Comparison of ENCODE assay signal across 1 cellular context in the genomic region with DNA sequence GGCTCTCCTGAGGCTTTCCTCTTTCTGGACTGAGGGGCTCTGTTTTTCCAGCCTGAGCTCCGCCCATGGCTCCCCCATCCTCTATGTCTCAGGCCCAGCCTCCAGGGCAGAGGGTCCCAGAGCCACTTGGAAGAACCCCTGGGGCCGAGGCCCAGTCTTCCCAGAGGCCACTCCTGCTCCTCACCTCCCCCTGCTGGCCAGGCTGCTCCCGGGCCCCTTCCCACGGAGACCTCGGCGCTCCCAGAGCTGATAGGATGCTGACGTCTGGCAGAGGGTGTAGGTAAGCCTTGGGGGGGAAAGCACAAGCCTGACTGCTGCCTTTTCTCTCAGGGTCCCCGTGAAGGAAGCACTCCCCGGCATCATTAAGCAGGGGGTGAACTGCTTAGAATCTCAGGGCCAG.
A peak's percentile ranks its signal among the peaks of the same experiment; 100 is the strongest.
TF ChIP-seq lines count a peak whose summit lies in the region.

No MANE protein-coding gene starts in this region.

TF ChIP-seq in HepG2, 621 proteins besides CTCF, POLR2A, EP300 and RAD21:
- TF ChIP-seq JUND (CRISPR knock-in tag; IDR thresholded peaks at IDR 0.05) (no peak), KDM2A (CRISPR knock-in tag; IDR thresholded peaks at IDR 0.05; ENCODE audit: borderline replicate concordance, low read depth) (peak; percentile 48; the same call in 1 of the 2 replicates), STAG1 (CRISPR knock-in tag; IDR thresholded peaks at IDR 0.05) (peak; percentile 65), XRCC5 (optimal IDR thresholded peaks at IDR 0.05; ENCODE audit: low read length) (peak; percentile 88), ZNF687 (CRISPR knock-in tag; IDR thresholded peaks at IDR 0.05) (peak; percentile 18; the same call in 1 of the 2 replicates), ZNF781 (CRISPR knock-in tag; IDR thresholded peaks at IDR 0.05; ENCODE audit: borderline replicate concordance, not compliant biosample characterization) (no peak)
- TF ChIP-seq, protein P1, sequence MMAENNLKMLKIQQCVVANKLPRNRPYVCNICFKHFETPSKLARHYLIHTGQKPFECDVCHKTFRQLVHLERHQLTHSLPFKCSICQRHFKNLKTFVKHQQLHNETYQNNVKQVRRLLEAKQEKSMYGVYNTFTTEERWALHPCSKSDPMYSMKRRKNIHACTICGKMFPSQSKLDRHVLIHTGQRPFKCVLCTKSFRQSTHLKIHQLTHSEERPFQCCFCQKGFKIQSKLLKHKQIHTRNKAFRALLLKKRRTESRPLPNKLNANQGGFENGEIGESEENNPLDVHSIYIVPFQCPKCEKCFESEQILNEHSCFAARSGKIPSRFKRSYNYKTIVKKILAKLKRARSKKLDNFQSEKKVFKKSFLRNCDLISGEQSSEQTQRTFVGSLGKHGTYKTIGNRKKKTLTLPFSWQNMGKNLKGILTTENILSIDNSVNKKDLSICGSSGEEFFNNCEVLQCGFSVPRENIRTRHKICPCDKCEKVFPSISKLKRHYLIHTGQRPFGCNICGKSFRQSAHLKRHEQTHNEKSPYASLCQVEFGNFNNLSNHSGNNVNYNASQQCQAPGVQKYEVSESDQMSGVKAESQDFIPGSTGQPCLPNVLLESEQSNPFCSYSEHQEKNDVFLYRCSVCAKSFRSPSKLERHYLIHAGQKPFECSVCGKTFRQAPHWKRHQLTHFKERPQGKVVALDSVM (CRISPR knock-in tag; IDR thresholded peaks at IDR 0.05) = peak; percentile 61; the same call in 1 of the 2 replicates
- TF ChIP-seq, protein P2, sequence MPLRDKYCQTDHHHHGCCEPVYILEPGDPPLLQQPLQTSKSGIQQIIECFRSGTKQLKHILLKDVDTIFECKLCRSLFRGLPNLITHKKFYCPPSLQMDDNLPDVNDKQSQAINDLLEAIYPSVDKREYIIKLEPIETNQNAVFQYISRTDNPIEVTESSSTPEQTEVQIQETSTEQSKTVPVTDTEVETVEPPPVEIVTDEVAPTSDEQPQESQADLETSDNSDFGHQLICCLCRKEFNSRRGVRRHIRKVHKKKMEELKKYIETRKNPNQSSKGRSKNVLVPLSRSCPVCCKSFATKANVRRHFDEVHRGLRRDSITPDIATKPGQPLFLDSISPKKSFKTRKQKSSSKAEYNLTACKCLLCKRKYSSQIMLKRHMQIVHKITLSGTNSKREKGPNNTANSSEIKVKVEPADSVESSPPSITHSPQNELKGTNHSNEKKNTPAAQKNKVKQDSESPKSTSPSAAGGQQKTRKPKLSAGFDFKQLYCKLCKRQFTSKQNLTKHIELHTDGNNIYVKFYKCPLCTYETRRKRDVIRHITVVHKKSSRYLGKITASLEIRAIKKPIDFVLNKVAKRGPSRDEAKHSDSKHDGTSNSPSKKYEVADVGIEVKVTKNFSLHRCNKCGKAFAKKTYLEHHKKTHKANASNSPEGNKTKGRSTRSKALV (CRISPR knock-in tag; IDR thresholded peaks at IDR 0.05) = 0 out of 2 replicates have a peak, but pooled peaks have one; percentile 39
